21 cellular contexts compared by ENCODE assay signal in the genomic region with DNA sequence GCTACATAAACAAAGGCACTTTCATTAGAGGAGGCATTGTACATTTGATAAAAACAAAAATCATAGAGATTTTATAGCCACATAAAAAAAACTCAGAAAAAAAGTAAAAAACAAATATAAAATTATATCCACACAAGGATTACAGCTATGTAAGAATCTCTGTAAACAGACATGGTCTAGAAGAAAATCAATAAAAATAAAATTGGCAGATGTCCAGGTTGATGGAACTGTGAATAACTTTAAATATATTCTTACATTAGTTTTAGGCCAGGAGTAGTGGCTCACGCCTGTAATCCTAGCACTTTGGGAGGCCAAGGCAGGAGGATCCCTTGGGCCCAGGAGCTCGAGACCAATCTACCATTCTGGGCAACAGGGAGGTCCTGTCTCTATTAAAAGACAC.
"Had no signal": no experiment of that assay in that cellular context is flagged by ENCODE, and none has a peak within 500 bp of the region (broad histone marks: within the 10 kb centered on the region; RNA-seq: fewer than 3 reads in every experiment).

No MANE protein-coding gene starts in this region.

- H3K27me3 ChIP-seq: MG63, SJSA1 had no signal

- H3K9me3 Mint-ChIP-seq: IgD-negative memory B cell had no signal

- H3K4me3 Mint-ChIP-seq: IgD-negative memory B cell had no signal

- H3K4me3 ChIP-seq: MG63, SJSA1, SK-N-MC had no signal

- DNase-seq: KBM-7, MG63, NCI-H1092, NCI-H1105 treated with DMSO at 0.1 percent for 48 hours, NCI-H1417 treated with DMSO at 0.1 percent for 48 hours, NCI-H146, NCI-H1694 treated with DMSO at 0.1 percent for 48 hours, NCI-H1930, NCI-H2081, NCI-H2107, NCI-H2227 treated with DMSO at 0.1 percent for 48 hours, NCI-H524, NCI-H526 treated with DMSO at 0.1 percent for 48 hours, NCI-H774, Right ventricle myocardium superior, RPMI8226, SIG-M5 had no signal

- H3K27me3 Mint-ChIP-seq: IgD-negative memory B cell had no signal

- H3K9me3 ChIP-seq: MG63, SJSA1 had no signal

- H3K27ac Mint-ChIP-seq: IgD-negative memory B cell had no signal

- H3K36me3 ChIP-seq: MG63 had no signal

- H3K4me1 ChIP-seq: SJSA1 had no signal

- H3K27ac ChIP-seq: HL-60, SJSA1, SK-N-MC had no signal
